In the genomic region with DNA sequence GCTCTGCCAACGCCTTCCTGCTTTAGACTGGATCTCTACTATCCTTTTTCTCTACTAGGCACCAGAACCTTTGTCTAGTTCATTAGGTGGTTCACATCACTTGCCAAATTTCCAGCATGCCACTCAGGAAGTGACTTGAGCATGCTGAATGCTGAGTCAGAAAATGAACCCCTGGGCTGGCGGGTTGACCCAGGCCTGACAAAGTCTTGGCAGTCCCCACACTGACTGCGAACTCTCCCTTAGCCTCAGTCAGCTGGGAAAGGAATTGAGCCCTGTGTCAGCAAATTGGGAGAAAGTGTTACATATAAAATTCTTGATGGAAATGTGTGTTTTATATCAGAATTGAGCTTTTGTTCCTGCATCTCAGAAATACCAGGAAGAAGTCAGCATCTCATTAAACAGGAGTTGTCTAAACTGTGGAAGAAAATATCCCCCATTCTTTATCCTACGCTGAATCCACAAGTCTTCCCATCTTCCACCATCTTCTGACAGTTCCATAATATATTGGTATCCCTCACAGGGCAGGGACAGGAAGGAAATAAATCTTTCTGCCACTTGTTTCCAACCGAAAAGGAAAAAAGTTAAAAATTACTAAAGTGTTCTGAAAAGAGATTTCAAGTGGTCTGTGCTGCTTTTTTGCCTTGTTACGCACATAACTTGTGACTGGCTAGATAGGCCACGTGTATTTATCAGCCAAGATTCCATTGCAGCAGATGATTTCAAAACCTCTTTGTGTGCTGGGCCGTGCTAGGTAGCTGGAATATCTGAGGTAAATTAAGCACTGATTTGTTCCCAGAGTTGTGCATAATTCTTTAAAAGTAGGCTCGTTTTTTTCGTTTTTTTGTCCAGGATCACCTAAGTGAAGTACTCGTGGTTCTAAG, we compare ENCODE assay signal across 9 cellular contexts. TPM values are rescaled to one million over a fixed set of nuclear protein-coding genes. Genes with fewer than 3 reads are reported as not detected.
DNase-seq lines count a peak whose midpoint lies in the region; ATAC-seq and TF ChIP-seq lines count a peak whose summit lies in the region.
"Had no signal": no experiment of that assay in that cellular context is flagged by ENCODE, and none has a peak within 500 bp of the region (broad histone marks: within the 10 kb centered on the region; RNA-seq: fewer than 3 reads in every experiment).

No MANE protein-coding gene starts in this region.

- intact Hi-C loops in mucosa of descending colon (cut with DNase I, micrococcal nuclease) = no loop called here

- H3K27ac ChIP-seq in BLaER1 = no peak overlapping the region
- peak overlapping the region; percentile 20 to 29 for H3K27ac ChIP-seq in coronary artery

- no peaks in the 10 kb centered on the region for H3K27me3 Mint-ChIP-seq in naive thymus-derived CD8-positive, alpha-beta T cell

- POLR2A ChIA-PET in naive thymus-derived CD8-positive, alpha-beta T cell (lab: Charles Lee) = interaction anchor here (1.6 to 1.7 kb wide), 2 partner anchors 11 to 85 kb away, joined by 4 to 20 read pairs; no protein-coding TSS in a partner anchor

- peak overlapping the region in 8 of 10 donors; percentile 19 to 95 (median 82) for H3K27ac Mint-ChIP-seq in naive thymus-derived CD8-positive, alpha-beta T cell

- H3K9ac ChIP-seq in BLaER1 = no peak overlapping the region

- TF ChIP-seq CTCF in coronary artery (IDR thresholded peaks at IDR 0.05) (no peak), mucosa of descending colon (IDR thresholded peaks at IDR 0.05) (no peak)

- no peaks in the 10 kb centered on the region for H4K20me1 ChIP-seq in BLaER1

- H3K4me1 ChIP-seq in BLaER1 (peaks cover 54% of the 10 kb centered on the region), mucosa of descending colon (ENCODE audit: low read depth) (no peaks in the 10 kb centered on the region)

- peaks cover 0 to 19% (median 14%) of the 10 kb centered on the region in 3 donors for H3K36me3 Mint-ChIP-seq in naive thymus-derived CD8-positive, alpha-beta T cell

- H3K4me3 Mint-ChIP-seq in naive thymus-derived CD8-positive, alpha-beta T cell = peak overlapping the region in 2 of 10 donors; percentile 12 to 14

- no peak for ATAC-seq in naive thymus-derived CD8-positive, alpha-beta T cell
- ATAC-seq in HG03378 (IDR thresholded peaks at IDR 0.05; ENCODE audit: unreplicated experiment) (no peak), mucosa of descending colon (no peak)
- no peak for ATAC-seq in activated CD4-positive, CD25-positive, alpha-beta regulatory T cell treated with anti-CD3 and anti-CD28 coated beads, Interleukin-2, amount 50 U/mL, for 24 hours

- H3K9me3 Mint-ChIP-seq in naive thymus-derived CD8-positive, alpha-beta T cell = peaks cover 0 to 3% (median 0%) of the 10 kb centered on the region in 9 donors

- H3K27me3 ChIP-seq in BLaER1 (no peaks in the 10 kb centered on the region), MG63 (no peaks in the 10 kb centered on the region)

- H3K4me3 ChIP-seq in BLaER1 (no peak overlapping the region), MG63 (no peak overlapping the region), coronary artery (no peak overlapping the region), mucosa of descending colon (no peak overlapping the region)

- H3K4me2 ChIP-seq in BLaER1 = peak overlapping the region; percentile 68

- H3K9me3 ChIP-seq in BLaER1 = peaks cover 7% of the 10 kb centered on the region
- no peaks in the 10 kb centered on the region for H3K9me3 ChIP-seq in MG63
- H3K9me3 ChIP-seq in mucosa of descending colon = no peaks in the 10 kb centered on the region

- peaks cover 10 to 33% (median 31%) of the 10 kb centered on the region in 4 donors for H3K4me1 Mint-ChIP-seq in naive thymus-derived CD8-positive, alpha-beta T cell

- H3K36me3 ChIP-seq in BLaER1 (peaks cover 31% of the 10 kb centered on the region), MG63 (peaks cover 34% of the 10 kb centered on the region), mucosa of descending colon (ENCODE audit: low read depth) (no peaks in the 10 kb centered on the region)

- peak; percentile 98 for DNase-seq in MG63
- no peak for DNase-seq in coronary artery (ENCODE audit: low spot score)
- DNase-seq in naive thymus-derived CD8-positive, alpha-beta T cell = no peak
- DNase-seq in mucosa of descending colon = no peak
- DNase-seq in DMS79 (lab: John Stamatoyannopoulos, UW) = no peak
- DNase-seq: NCI-H1105 had no signal

RNA-seq across cellular contexts. Expression of gene SLC12A3, which starts 16.7 kb away (rescaled TPM):
- not detected in 2 replicates for total RNA-seq in MG63 (2014; rRNA removed; shearing (Covaris generic); ENCODE audit: low replicate concordance)
- total RNA-seq in naive thymus-derived CD8-positive, alpha-beta T cell = not detected
- polyA plus RNA-seq in naive thymus-derived CD8-positive, alpha-beta T cell = not detected
- total RNA-seq in mucosa of descending colon = not detected
